In genomic region chr1:223702735-223703667, GRCh38 we compare ENCODE assay signal across 12 cellular contexts. TPM values are rescaled to one million over a fixed set of nuclear protein-coding genes. Genes with fewer than 3 reads are reported as not detected.
DNase-seq lines count a peak whose midpoint lies in the region; ATAC-seq and TF ChIP-seq lines count a peak whose summit lies in the region.
"Had no signal": no experiment of that assay in that cellular context is flagged by ENCODE, and none has a peak within 500 bp of the region (broad histone marks: within the 10 kb centered on the region; RNA-seq: fewer than 3 reads in every experiment).

No MANE protein-coding gene starts in this region.

- H3K9me3 ChIP-seq in SJCRH30 (replicated peaks) (no peaks in the 10 kb centered on the region), gastrocnemius medialis (no peaks in the 10 kb centered on the region)
- H3K9me3 ChIP-seq: BE2C, left ventricle myocardium inferior, Peyer's patch had no signal

- no peak for TF ChIP-seq POLR2A in gastrocnemius medialis (IDR thresholded peaks at IDR 0.05)

- in situ Hi-C loops in gastrocnemius medialis (cut with MboI; ENCODE audit: low sequenced_read_pairs in 4 of 4) = no loop called here

- H3K36me3 ChIP-seq in SJCRH30 (no peaks in the 10 kb centered on the region), gastrocnemius medialis (no peaks in the 10 kb centered on the region)
- H3K36me3 ChIP-seq: BE2C, left ventricle myocardium inferior, Peyer's patch had no signal

- peaks cover 73% of the 10 kb centered on the region for H3K4me1 Mint-ChIP-seq in stimulated activated naive CD8-positive, alpha-beta T cell treated with anti-CD3 and anti-CD28 coated beads, Interleukin-15, Interleukin-2, amounts not matched to agents 100 ng/mL and 50 ng/mL, for 24 hours (ENCODE audit: low read depth)

- no peaks in the 10 kb centered on the region for H3K36me3 Mint-ChIP-seq in stimulated activated naive CD8-positive, alpha-beta T cell treated with anti-CD3 and anti-CD28 coated beads, Interleukin-15, Interleukin-2, amounts not matched to agents 100 ng/mL and 50 ng/mL, for 24 hours (ENCODE audit: low read depth)

- H3K4me3 ChIP-seq in SJCRH30 (no peak overlapping the region), gastrocnemius medialis (no peak overlapping the region)
- H3K4me3 ChIP-seq: left ventricle myocardium inferior, Peyer's patch had no signal

- no peak for ATAC-seq in gastrocnemius medialis

- no peaks in the 10 kb centered on the region for H3K27me3 Mint-ChIP-seq in stimulated activated naive CD8-positive, alpha-beta T cell treated with anti-CD3 and anti-CD28 coated beads, Interleukin-15, Interleukin-2, amounts not matched to agents 100 ng/mL and 50 ng/mL, for 24 hours

- peak; percentile 61 for DNase-seq in activated CD8-positive, alpha-beta memory T cell treated with anti-CD3 and anti-CD28 coated beads for 24 hours
- no peak for DNase-seq in activated CD8-positive, alpha-beta memory T cell treated with anti-CD3 and anti-CD28 coated beads, Interleukin-2, amount 50 U/mL, for 48 hours
- peak in 1 of 2 experiments; percentile 41 for DNase-seq in SJCRH30
- DNase-seq in epithelial cell of prostate (ENCODE audit: low read depth, low spot score) = no peak
- DNase-seq in GDM1 (lab: John Stamatoyannopoulos, UW) = no peak
- DNase-seq in amygdala (lab: John Stamatoyannopoulos, UW) = no peak
- DNase-seq in gastrocnemius medialis = no peak
- DNase-seq: BE2C, left ventricle myocardium inferior, NCI-H1417 had no signal

- intact Hi-C loops in gastrocnemius medialis (cut with DNase I; ENCODE audit: low total_unique reads) = no loop called here

- H3K27ac ChIP-seq in SJCRH30 = 0 out of 2 replicates have a peak overlapping the region, but pooled peaks have one; percentile 3
- peak overlapping the region; percentile 33 for H3K27ac ChIP-seq in epithelial cell of prostate
- H3K27ac ChIP-seq in gastrocnemius medialis = no peak overlapping the region
- H3K27ac ChIP-seq: left ventricle myocardium inferior, Peyer's patch had no signal

- peak overlapping the region; percentile 63 for H3K4me3 Mint-ChIP-seq in stimulated activated naive CD8-positive, alpha-beta T cell treated with anti-CD3 and anti-CD28 coated beads, Interleukin-15, Interleukin-2, amounts not matched to agents 100 ng/mL and 50 ng/mL, for 24 hours

- no peak for TF ChIP-seq CTCF in gastrocnemius medialis (IDR thresholded peaks at IDR 0.05 in 4 of 5, conservative IDR thresholded peaks at IDR 0.05 in 1 of 5)

- H3K27me3 ChIP-seq in SJCRH30 (no peaks in the 10 kb centered on the region), gastrocnemius medialis (no peaks in the 10 kb centered on the region)
- H3K27me3 ChIP-seq: BE2C, Peyer's patch had no signal

- H3K4me1 ChIP-seq in SJCRH30 (peaks cover 47% of the 10 kb centered on the region), gastrocnemius medialis (peaks cover 14 to 17% of the 10 kb centered on the region in 2 donors)

- H3K9me3 Mint-ChIP-seq in stimulated activated naive CD8-positive, alpha-beta T cell treated with anti-CD3 and anti-CD28 coated beads, Interleukin-15, Interleukin-2, amounts not matched to agents 100 ng/mL and 50 ng/mL, for 24 hours = no peaks in the 10 kb centered on the region

- peak overlapping the region; percentile 96 for H3K27ac Mint-ChIP-seq in stimulated activated naive CD8-positive, alpha-beta T cell treated with anti-CD3 and anti-CD28 coated beads, Interleukin-15, Interleukin-2, amounts not matched to agents 100 ng/mL and 50 ng/mL, for 24 hours

RNA-seq across cellular contexts. Expression of gene CAPN2, which starts 9.3 kb away (rescaled TPM):
- 163 and 172 TPM in 2 replicates for total RNA-seq in SJCRH30 (2014; rRNA removed; shearing (Covaris generic))
- total RNA-seq in gastrocnemius medialis = 100 to 1,000 TPM in 2 of 4 donors, 10 to 100 TPM in 2; 42.6 to 141 (median 89.4) TPM

RNA-seq across cellular contexts. Expression of gene CAPN8, which starts 37.5 kb away (rescaled TPM):
- total RNA-seq in SJCRH30 (2014; rRNA removed; shearing (Covaris generic)) = not detected in 2 replicates
- under 1 TPM in 2 of 4 donors, not detected in 2; 0.46 to 0.85 TPM for total RNA-seq in gastrocnemius medialis
- total RNA-seq: left ventricle myocardium inferior had no signal

Comparison
In these comparisons a context has a peak if more than half of its experiments do, and no peak if none do; other contexts are left out.
1. H3K27ac ChIP-seq: peak in SJCRH30 (single experiment) and epithelial cell of prostate (single experiment); none in gastrocnemius medialis (0 of 4).